Comparison of ENCODE assay signal across 10 cellular contexts in genomic region chr13:36163809-36164308, GRCh38. TPM values are rescaled to one million over a fixed set of nuclear protein-coding genes. Genes with fewer than 3 reads are reported as not detected.
A peak's percentile ranks its signal among the peaks of the same experiment; 100 is the strongest.
DNase-seq lines count a peak whose midpoint lies in the region; ATAC-seq and TF ChIP-seq lines count a peak whose summit lies in the region.
"Had no signal": no experiment of that assay in that cellular context is flagged by ENCODE, and none has a peak within 500 bp of the region (broad histone marks: within the 10 kb centered on the region; RNA-seq: fewer than 3 reads in every experiment).

No MANE protein-coding gene starts in this region.

- no peaks in the 10 kb centered on the region for H3K36me3 Mint-ChIP-seq in CD8-positive, alpha-beta T cell

- no peak overlapping the region for H3K27ac Mint-ChIP-seq in CD8-positive, alpha-beta T cell
- H3K27ac Mint-ChIP-seq: stimulated activated naive CD8-positive, alpha-beta T cell treated with anti-CD3 and anti-CD28 coated beads, Interleukin-15, Interleukin-2, amounts not matched to agents 100 ng/mL and 50 ng/mL, for 24 hours had no signal

- CTCF ChIA-PET in CD8-positive, alpha-beta T cell (lab: Charles Lee): no interaction called here

- no peaks in the 10 kb centered on the region for H3K9me3 Mint-ChIP-seq in CD8-positive, alpha-beta T cell

- no peaks in the 10 kb centered on the region for H3K4me1 Mint-ChIP-seq in CD8-positive, alpha-beta T cell (ENCODE audit: low read depth)

- peak; percentile 93 for DNase-seq in Daoy (ENCODE audit: low read depth)
- peak; percentile 75 for DNase-seq in NCI-H2227 treated with DMSO at 0.1 percent for 48 hours (lab: John Stamatoyannopoulos, UW)
- peak; percentile 80 to 96 for DNase-seq in cardiac fibroblast (ENCODE audit: low read depth in 2 of 2)
- peak; percentile 40 to 82 (median 64) for DNase-seq in ovary
- DNase-seq in CD8-positive, alpha-beta T cell: no peak
- no peak for DNase-seq in vagina (ENCODE audit: extremely low spot score in 2 of 2)
- DNase-seq: mesenchymal stem cell had no signal

- H3K9me3 ChIP-seq in ovary (no peaks in the 10 kb centered on the region), vagina (no peaks in the 10 kb centered on the region)
- H3K9me3 ChIP-seq in CD8-positive, alpha-beta T cell (ENCODE audit: low read length): no peaks in the 10 kb centered on the region

- POLR2A ChIA-PET in CD8-positive, alpha-beta T cell (lab: Charles Lee): no interaction called here

- no peaks in the 10 kb centered on the region for H3K36me3 ChIP-seq in ovary
- H3K36me3 ChIP-seq in CD8-positive, alpha-beta T cell (ENCODE audit: insufficient read depth, low read length): no peaks in the 10 kb centered on the region
- H3K36me3 ChIP-seq in vagina: no peaks in the 10 kb centered on the region

- no peak for TF ChIP-seq EP300 in ovary (IDR thresholded peaks at IDR 0.05)

- H3K4me1 ChIP-seq in ovary (ENCODE audit: insufficient read depth) (no peaks in the 10 kb centered on the region), vagina (no peaks in the 10 kb centered on the region)
- H3K4me1 ChIP-seq in CD8-positive, alpha-beta T cell (ENCODE audit: insufficient read depth, low read length): no peaks in the 10 kb centered on the region

- 19 to 25% (median 23%) methylated on average over 7 of the region's 7 CpGs for WGBS in ovary, 3 donors

- TF ChIP-seq CTCF in cardiac fibroblast (IDR thresholded peaks at IDR 0.05; ENCODE audit: low read depth, low read length) (no peak), ovary (IDR thresholded peaks at IDR 0.05) (no peak), vagina (IDR thresholded peaks at IDR 0.05) (no peak)
- TF ChIP-seq CTCF in CD8-positive, alpha-beta T cell (IDR thresholded peaks at IDR 0.05): no peak

- H3K4me3 Mint-ChIP-seq in CD8-positive, alpha-beta T cell: no peak overlapping the region
- H3K4me3 Mint-ChIP-seq: stimulated activated naive CD8-positive, alpha-beta T cell treated with anti-CD3 and anti-CD28 coated beads, Interleukin-15, Interleukin-2, amounts not matched to agents 100 ng/mL and 50 ng/mL, for 24 hours had no signal

- intact Hi-C loops in ovary (cut with DNase I): no loop called here
- intact Hi-C loops in CD8-positive, alpha-beta T cell (cut with DNase I, micrococcal nuclease): no loop called here
- intact Hi-C loops in vagina (cut with DNase I): no loop called here

- ATAC-seq in CD8-positive, alpha-beta T cell: no peak
- ATAC-seq in HG02885 (IDR thresholded peaks at IDR 0.05; ENCODE audit: poor library complexity, unreplicated experiment) (no peak), HG03469 (IDR thresholded peaks at IDR 0.05; ENCODE audit: unreplicated experiment) (no peak)

- H3K27me3 ChIP-seq in ovary (no peaks in the 10 kb centered on the region), vagina (no peaks in the 10 kb centered on the region)
- H3K27me3 ChIP-seq in CD8-positive, alpha-beta T cell (ENCODE audit: insufficient read depth, low read length): no peaks in the 10 kb centered on the region

- no peak for TF ChIP-seq POLR2A in ovary (IDR thresholded peaks at IDR 0.05)
- no peak for TF ChIP-seq POLR2A in vagina (IDR thresholded peaks at IDR 0.05)

- H3K27ac ChIP-seq in ovary (no peak overlapping the region), vagina (no peak overlapping the region)
- no peak overlapping the region for H3K27ac ChIP-seq in CD8-positive, alpha-beta T cell (ENCODE audit: low read depth, low read length)

- no peak overlapping the region for H3K4me3 ChIP-seq in cardiac fibroblast (replicated peaks in 1 of 2; ENCODE audit: low read depth in 2 of 2, low read length in 2 of 2)
- H3K4me3 ChIP-seq in ovary: no peak overlapping the region
- no peak overlapping the region for H3K4me3 ChIP-seq in CD8-positive, alpha-beta T cell (ENCODE audit: low read depth, low read length)
- H3K4me3 ChIP-seq in vagina: no peak overlapping the region

- H3K27me3 Mint-ChIP-seq in CD8-positive, alpha-beta T cell (ENCODE audit: low read depth): no peaks in the 10 kb centered on the region
- H3K27me3 Mint-ChIP-seq: stimulated activated naive CD8-positive, alpha-beta T cell treated with anti-CD3 and anti-CD28 coated beads, Interleukin-15, Interleukin-2, amounts not matched to agents 100 ng/mL and 50 ng/mL, for 24 hours had no signal

RNA-seq across cellular contexts. Expression of gene DCLK1, which starts 32.7 kb away (rescaled TPM):
- total RNA-seq in Daoy (2014; rRNA removed; shearing (Covaris generic)): 7.0 and 8.9 TPM in 2 replicates
- 10 to 100 TPM in 5 of 7 donors, 1 to 10 TPM in 2; 8.3 to 37.0 (median 24.0) TPM for total RNA-seq in ovary
- polyA plus RNA-seq in ovary: 10 to 100 TPM in 1 of 2 donors, 1 to 10 TPM in 1; 3.3 to 17.3 TPM
- total RNA-seq in CD8-positive, alpha-beta T cell: not detected
- 36.1 TPM for total RNA-seq in vagina

RNA-seq across cellular contexts. Expression of gene SOHLH2, which starts 50.5 kb away (rescaled TPM):
- total RNA-seq in Daoy (2014; rRNA removed; shearing (Covaris generic)): 0.17 and 0.24 TPM in 2 replicates
- under 1 TPM in 4 of 7 donors, not detected in 3; 0.11 to 0.67 (median 0.21) TPM for total RNA-seq in ovary
- polyA plus RNA-seq in ovary: 1 to 10 TPM in 1 of 2 donors, under 1 TPM in 1; 0.62 to 1.0 TPM
- not detected for total RNA-seq in CD8-positive, alpha-beta T cell
- not detected for total RNA-seq in vagina

Comparison
In these comparisons a context has a peak if more than half of its experiments do, and no peak if none do; other contexts are left out.
1. DNase-seq: peak in Daoy (single experiment), NCI-H2227 treated with DMSO at 0.1 percent for 48 hours (single experiment), cardiac fibroblast (2 of 2) and ovary (5 of 5); none in CD8-positive, alpha-beta T cell (0 of 7) and vagina (0 of 2).